Comparison of ENCODE assay signal across 10 cellular contexts in genomic region chr5:73115399-73116051, GRCh38.
A peak's percentile ranks its signal among the peaks of the same experiment; 100 is the strongest.
DNase-seq lines count a peak whose midpoint lies in the region; ATAC-seq, FAIRE-seq and TF ChIP-seq lines count a peak whose summit lies in the region.
"Had no signal": no experiment of that assay in that cellular context is flagged by ENCODE, and none has a peak within 500 bp of the region (broad histone marks: within the 10 kb centered on the region; RNA-seq: fewer than 3 reads in every experiment).

No MANE protein-coding gene starts in this region.

- H3K4me3 Mint-ChIP-seq in stimulated activated memory B cell treated with anti-CD40 and anti-IgM and Interleukin-4, amounts not matched to agents 10 μg/mL and 1 μg/mL and 100 μg/mL, for 72 hours: no peak overlapping the region
- H3K4me3 Mint-ChIP-seq: activated naive CD4-positive, alpha-beta T cell treated with anti-CD3 and anti-CD28 coated beads for 36 hours had no signal

- H3K4me1 Mint-ChIP-seq in stimulated activated memory B cell treated with anti-CD40 and anti-IgM and Interleukin-4, amounts not matched to agents 10 μg/mL and 1 μg/mL and 100 μg/mL, for 72 hours: peaks cover 5% of the 10 kb centered on the region

- H3K27ac ChIP-seq in HEK293 (ENCODE audit: extremely low read depth, low read depth, low read length): no peak overlapping the region
- H3K27ac ChIP-seq: sigmoid colon had no signal

- peaks cover 3% of the 10 kb centered on the region for H3K9me3 Mint-ChIP-seq in stimulated activated memory B cell treated with anti-CD40 and anti-IgM and Interleukin-4, amounts not matched to agents 10 μg/mL and 1 μg/mL and 100 μg/mL, for 72 hours
- H3K9me3 Mint-ChIP-seq: activated naive CD4-positive, alpha-beta T cell treated with anti-CD3 and anti-CD28 coated beads for 36 hours had no signal

- H3K9me3 ChIP-seq in HEK293 (ENCODE audit: control insufficient read depth, insufficient read depth, low read depth, low read length): no peaks in the 10 kb centered on the region
- H3K9me3 ChIP-seq: sigmoid colon had no signal

- TF ChIP-seq CTCF in HEK293 (tag by site-specific recombination; IDR thresholded peaks at IDR 0.05): no peak

- H3K27me3 Mint-ChIP-seq in stimulated activated memory B cell treated with anti-CD40 and anti-IgM and Interleukin-4, amounts not matched to agents 10 μg/mL and 1 μg/mL and 100 μg/mL, for 72 hours: peaks cover 54% of the 10 kb centered on the region

- H3K36me3 ChIP-seq in HEK293 (ENCODE audit: control insufficient read depth in 2 of 2, insufficient read depth in 1 of 2, low read length in 2 of 2): no peaks in the 10 kb centered on the region
- H3K36me3 ChIP-seq: sigmoid colon had no signal

- H3K36me3 Mint-ChIP-seq in stimulated activated memory B cell treated with anti-CD40 and anti-IgM and Interleukin-4, amounts not matched to agents 10 μg/mL and 1 μg/mL and 100 μg/mL, for 72 hours: no peaks in the 10 kb centered on the region

- POLR2A ChIA-PET in HEK293 (lab: Yijun Ruan, JAX): interaction anchor here (0.5 kb wide), 1 partner anchor 456 kb away, joined by 4 read pairs; no protein-coding TSS in a partner anchor

- no peak for ATAC-seq in stimulated activated memory B cell treated with anti-CD40 and anti-IgM and Interleukin-4, amounts not matched to agents 10 μg/mL and 1 μg/mL and 100 μg/mL, for 72 hours
- no peak for ATAC-seq in HG02840 (IDR thresholded peaks at IDR 0.05; ENCODE audit: low FRiP score, unreplicated experiment)

- CTCF ChIA-PET in HEK293 (lab: Yijun Ruan, JAX): no interaction called here

- H3K4me1 ChIP-seq in HEK293 (ENCODE audit: control insufficient read depth, insufficient read depth, low read length): no peaks in the 10 kb centered on the region

- no peak overlapping the region for H3K4me3 ChIP-seq in HEK293 (ENCODE audit: low read depth, low read length)
- H3K4me3 ChIP-seq: sigmoid colon had no signal

- DNase-seq in amniotic epithelial cell (ENCODE audit: low read depth) (peak; percentile 72), hepatic stellate cell (ENCODE audit: low spot score) (peak; percentile 74), urothelium cell line (ENCODE audit: low spot score) (peak; percentile 34), NCI-H524 (lab: John Stamatoyannopoulos, UW) (no peak)
- DNase-seq: activated naive CD4-positive, alpha-beta T cell treated with anti-CD3 and anti-CD28 coated beads for 36 hours; effector CD8-positive, alpha-beta T cell; sigmoid colon had no signal

- FAIRE-seq in urothelium cell line (lab: Jason Lieb, UNC): no peak

- no peak overlapping the region for H3K27ac Mint-ChIP-seq in stimulated activated memory B cell treated with anti-CD40 and anti-IgM and Interleukin-4, amounts not matched to agents 10 μg/mL and 1 μg/mL and 100 μg/mL, for 72 hours
- H3K27ac Mint-ChIP-seq: activated naive CD4-positive, alpha-beta T cell treated with anti-CD3 and anti-CD28 coated beads for 36 hours had no signal

TF ChIP-seq in HEK293, 187 proteins besides CTCF, POLR2A, EP300 and RAD21:
- TF ChIP-seq SCRT2 (tag by site-specific recombination; IDR thresholded peaks at IDR 0.05): 0 out of 2 replicates have a peak, but pooled peaks have one; percentile 1
- no peak for TF ChIP-seq ZNF146 (tag by site-specific recombination; IDR thresholded peaks at IDR 0.05)

Comparison
In these comparisons a context has a peak if more than half of its experiments do, and no peak if none do; other contexts are left out.
1. DNase-seq: peak in amniotic epithelial cell (single experiment), hepatic stellate cell (single experiment) and urothelium cell line (single experiment); none in NCI-H524 (0 of 2).